In the genomic region with DNA sequence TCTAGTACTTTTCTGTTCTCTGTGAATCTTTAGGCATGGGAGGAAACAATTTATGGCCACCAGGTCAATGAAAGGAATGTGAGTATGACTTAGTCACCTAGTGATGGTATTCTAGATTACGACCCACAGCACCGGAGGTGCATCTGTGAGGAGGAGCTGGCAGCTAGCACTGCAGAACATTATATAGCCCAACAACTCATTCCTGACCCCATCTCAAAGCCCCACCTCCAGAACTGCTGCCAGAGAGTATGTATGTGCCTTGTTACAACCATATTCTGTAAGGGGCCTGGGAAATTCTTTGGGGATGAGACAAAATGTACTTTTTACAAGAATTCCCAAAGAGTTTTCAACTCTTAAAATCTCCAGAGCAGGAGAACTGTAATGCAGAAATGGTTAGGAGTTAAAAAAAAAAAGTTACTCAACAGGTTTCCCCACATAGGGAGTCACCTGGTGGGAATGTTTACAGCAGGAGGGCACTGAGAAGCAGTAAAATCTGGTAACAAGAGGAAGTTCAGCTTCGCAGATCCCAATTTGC, we compare ENCODE assay signal across 11 cellular contexts. TPM values are rescaled to one million over a fixed set of nuclear protein-coding genes. Genes with fewer than 3 reads are reported as not detected.
DNase-seq lines count a peak whose midpoint lies in the region; ATAC-seq and TF ChIP-seq lines count a peak whose summit lies in the region.
"Had no signal": no experiment of that assay in that cellular context is flagged by ENCODE, and none has a peak within 500 bp of the region (broad histone marks: within the 10 kb centered on the region; RNA-seq: fewer than 3 reads in every experiment).

No MANE protein-coding gene starts in this region.

- peak; percentile 97 for DNase-seq in HFFc6
- peak; percentile 74 for DNase-seq in T1000 (lab: John Stamatoyannopoulos, UW)
- peak; percentile 58 for DNase-seq in iPS-NIHi11 (ENCODE audit: low spot score)
- no peak for DNase-seq in suprapubic skin (ENCODE audit: low spot score in 2 of 2)
- DNase-seq in activated T-cell treated with anti-CD3 and anti-CD28 coated beads, Interleukin-2, amount 50 U/mL, for 48 hours: no peak
- no peak for DNase-seq in activated CD4-positive, alpha-beta T cell treated with anti-CD3 and anti-CD28 coated beads, Interleukin-2, amount 10 ng/mL, durations not matched to agents 24 days and 14 days
- DNase-seq: hypothalamus; NCI-H2107; stimulated activated CD4-positive, alpha-beta T cell treated with anti-CD3 and anti-CD28 coated beads, Interleukin-4, amount 100 ng/mL, for 4 hours had no signal

- H3K4me3 ChIP-seq in suprapubic skin: no peak overlapping the region

- H3K4me1 ChIP-seq in suprapubic skin: peaks cover 31% of the 10 kb centered on the region

- peak overlapping the region; percentile 93 for H3K27ac Mint-ChIP-seq in HFFc6
- no peak overlapping the region for H3K27ac Mint-ChIP-seq in activated CD4-positive, alpha-beta T cell treated with anti-CD3 and anti-CD28 coated beads, Interleukin-2, amount 10 ng/mL, durations not matched to agents 24 days and 14 days
- H3K27ac Mint-ChIP-seq: activated naive CD8-positive, alpha-beta T cell had no signal

- H3K36me3 ChIP-seq in suprapubic skin: peaks cover 61% of the 10 kb centered on the region

- no peak for TF ChIP-seq EP300 in suprapubic skin (IDR thresholded peaks at IDR 0.05)

- peaks cover 2% of the 10 kb centered on the region for H3K27me3 Mint-ChIP-seq in HFFc6 (ENCODE audit: insufficient read depth)
- no peaks in the 10 kb centered on the region for H3K27me3 Mint-ChIP-seq in activated CD4-positive, alpha-beta T cell treated with anti-CD3 and anti-CD28 coated beads, Interleukin-2, amount 10 ng/mL, durations not matched to agents 24 days and 14 days
- H3K27me3 Mint-ChIP-seq: activated naive CD8-positive, alpha-beta T cell had no signal

- no peak for ATAC-seq in HG02970 (IDR thresholded peaks at IDR 0.05; ENCODE audit: low FRiP score, unreplicated experiment)

- intact Hi-C loops in activated CD4-positive, alpha-beta T cell treated with anti-CD3 and anti-CD28 coated beads, Interleukin-2, amount 10 ng/mL, durations not matched to agents 24 days and 14 days (cut with micrococcal nuclease): no loop called here

- TF ChIP-seq POLR2A in suprapubic skin (IDR thresholded peaks at IDR 0.05): no peak

- no peaks in the 10 kb centered on the region for H3K9me3 ChIP-seq in suprapubic skin

- 41% methylated on average over 3 of the region's 3 CpGs for WGBS in suprapubic skin

- TF ChIP-seq CTCF in HFFc6 (IDR thresholded peaks at IDR 0.05): no peak
- TF ChIP-seq CTCF in suprapubic skin (IDR thresholded peaks at IDR 0.05): no peak

- peaks cover 79% of the 10 kb centered on the region for H3K4me1 Mint-ChIP-seq in HFFc6 (ENCODE audit: low read depth)
- peaks cover 6% of the 10 kb centered on the region for H3K4me1 Mint-ChIP-seq in activated CD4-positive, alpha-beta T cell treated with anti-CD3 and anti-CD28 coated beads, Interleukin-2, amount 10 ng/mL, durations not matched to agents 24 days and 14 days

- peak overlapping the region; percentile 77 for H3K4me3 Mint-ChIP-seq in HFFc6
- H3K4me3 Mint-ChIP-seq in activated CD4-positive, alpha-beta T cell treated with anti-CD3 and anti-CD28 coated beads, Interleukin-2, amount 10 ng/mL, durations not matched to agents 24 days and 14 days: no peak overlapping the region
- H3K4me3 Mint-ChIP-seq: activated naive CD8-positive, alpha-beta T cell had no signal

- H3K9me3 Mint-ChIP-seq in HFFc6: no peaks in the 10 kb centered on the region; the same call in 1 of the 2 replicates
- no peaks in the 10 kb centered on the region for H3K9me3 Mint-ChIP-seq in activated CD4-positive, alpha-beta T cell treated with anti-CD3 and anti-CD28 coated beads, Interleukin-2, amount 10 ng/mL, durations not matched to agents 24 days and 14 days

- H3K27me3 ChIP-seq in suprapubic skin: no peaks in the 10 kb centered on the region

- peaks cover 67% of the 10 kb centered on the region for H3K36me3 Mint-ChIP-seq in HFFc6 (ENCODE audit: low read depth)
- H3K36me3 Mint-ChIP-seq in activated CD4-positive, alpha-beta T cell treated with anti-CD3 and anti-CD28 coated beads, Interleukin-2, amount 10 ng/mL, durations not matched to agents 24 days and 14 days (ENCODE audit: low read depth): peaks cover 47% of the 10 kb centered on the region

- peak overlapping the region; percentile 53 for H3K27ac ChIP-seq in suprapubic skin

RNA-seq across cellular contexts. Expression of gene CERS5, which starts 34.9 kb away (rescaled TPM):
- 10 to 100 TPM; 48.0 to 69.3 (median 60.3) TPM for total RNA-seq in HFFc6 (2021; fragmentation: NEBNext Ultra II Directional; extraction: Animal tissue kit (Norgen Biotek cat#: 25700))
- total RNA-seq in suprapubic skin: 10 to 100 TPM; 29.4 to 45.1 (median 38.9) TPM
- 62.6 and 66.5 TPM in 2 replicates for total RNA-seq in activated CD4-positive, alpha-beta T cell treated with anti-CD3 and anti-CD28 coated beads, Interleukin-2, amount 10 ng/mL, durations not matched to agents 24 days and 14 days

Comparison
In these comparisons a context has a peak if more than half of its experiments do, and no peak if none do; other contexts are left out.
1. DNase-seq: peak in HFFc6 (single experiment), T1000 (single experiment) and iPS-NIHi11 (single experiment); none in suprapubic skin (0 of 2), activated T-cell treated with anti-CD3 and anti-CD28 coated beads, Interleukin-2, amount 50 U/mL, for 48 hours (0 of 2) and activated CD4-positive, alpha-beta T cell treated with anti-CD3 and anti-CD28 coated beads, Interleukin-2, amount 10 ng/mL, durations not matched to agents 24 days and 14 days (single experiment).